ENCODE assay signal across 1 cellular context in the genomic region with DNA sequence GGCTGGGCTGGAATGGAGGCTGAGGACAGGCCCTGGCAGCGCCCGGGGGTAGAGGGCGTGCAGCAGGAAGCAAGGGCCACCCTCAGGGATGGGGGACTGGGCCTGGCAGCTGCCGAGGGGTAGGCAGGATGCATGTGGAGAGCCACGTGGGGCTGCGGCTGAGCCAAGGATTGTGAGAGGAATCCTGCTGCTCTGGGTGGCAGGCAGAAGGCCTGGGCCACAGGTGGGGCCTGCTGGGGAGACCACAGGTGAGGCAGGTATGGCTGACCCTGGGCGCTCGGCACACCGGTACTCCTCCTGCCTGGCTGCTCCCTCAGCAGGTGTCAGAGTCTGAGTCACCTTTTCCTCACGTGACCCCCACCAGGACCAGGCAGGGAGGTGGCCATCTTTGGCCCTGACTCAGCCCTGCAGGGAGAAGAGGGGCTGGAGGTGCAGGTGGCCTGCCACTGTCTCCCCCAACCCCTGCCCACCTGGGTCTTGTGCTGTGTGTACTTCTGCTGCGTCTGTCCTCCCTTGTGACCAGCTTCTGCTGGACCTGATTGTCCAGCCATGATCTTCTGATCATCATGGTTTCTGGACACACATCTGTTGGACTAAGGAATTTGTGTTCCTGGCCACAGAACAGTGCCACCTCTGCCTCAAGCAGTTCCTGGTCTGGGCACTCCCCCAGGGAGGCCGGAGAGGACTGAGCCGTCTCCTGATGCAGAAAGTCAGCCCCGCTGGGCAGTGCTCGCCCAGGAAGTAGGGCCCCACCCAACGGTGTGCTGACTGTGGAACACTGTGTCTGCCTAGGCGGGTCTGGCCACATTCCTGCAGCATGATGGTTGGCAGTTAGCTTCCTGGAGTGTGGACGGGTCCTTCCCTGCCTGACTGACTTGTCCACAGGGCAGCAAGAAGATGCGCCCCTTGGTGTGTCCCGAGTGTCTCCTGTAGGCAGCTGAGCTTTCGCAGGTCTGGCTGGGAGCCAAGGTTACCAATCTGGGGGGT.
A peak's percentile ranks its signal among the peaks of the same experiment; 100 is the strongest.
TF ChIP-seq lines count a peak whose summit lies in the region.

No MANE protein-coding gene starts in this region.

TF ChIP-seq in HEK293, 187 proteins besides CTCF, POLR2A, EP300 and RAD21 (continued from another document and continues in another):
- TF ChIP-seq OVOL3 (tag by site-specific recombination; IDR thresholded peaks at IDR 0.05) (no peak), ZBTB17 (tag by site-specific recombination; IDR thresholded peaks at IDR 0.05) (peak; percentile 83), YY2 (tag by site-specific recombination; IDR thresholded peaks at IDR 0.05) (peak; percentile 80), ZFP69B (tag by site-specific recombination; IDR thresholded peaks at IDR 0.05) (peak; percentile 74; the same call in 1 of the 2 replicates), ZFP37 (tag by site-specific recombination; IDR thresholded peaks at IDR 0.05) (peak; percentile 63; the same call in 1 of the 2 replicates), ZNF747 (tag by site-specific recombination; IDR thresholded peaks at IDR 0.05) (no peak), KLF9 (tag by site-specific recombination; IDR thresholded peaks at IDR 0.05; ENCODE audit: low read depth) (no peak), ZNF585B (tag by site-specific recombination; IDR thresholded peaks at IDR 0.05) (no peak), ZNF837 (tag by site-specific recombination; IDR thresholded peaks at IDR 0.05) (no peak), ZNF76 (tag by site-specific recombination; IDR thresholded peaks at IDR 0.05; ENCODE audit: borderline replicate concordance, low read depth) (no peak), KLF7 (tag by site-specific recombination; IDR thresholded peaks at IDR 0.05; ENCODE audit: borderline replicate concordance) (no peak), HOXA7 (CRISPR knock-in tag; IDR thresholded peaks at IDR 0.05; ENCODE audit: borderline replicate concordance) (no peak), ZNF391 (tag by site-specific recombination; IDR thresholded peaks at IDR 0.05; ENCODE audit: borderline replicate concordance, low read depth) (no peak), GLI4 (tag by site-specific recombination; IDR thresholded peaks at IDR 0.05) (no peak), ZNF175 (tag by site-specific recombination; IDR thresholded peaks at IDR 0.05) (no peak), ZNF423 (tag by site-specific recombination; IDR thresholded peaks at IDR 0.05) (0 out of 2 replicates have a peak, but pooled peaks have one; percentile 28), ZNF600 (tag by site-specific recombination; IDR thresholded peaks at IDR 0.05) (peak; percentile 95), SALL2 (tag by site-specific recombination; IDR thresholded peaks at IDR 0.05; ENCODE audit: borderline replicate concordance) (no peak), ZBTB48 (tag by site-specific recombination; IDR thresholded peaks at IDR 0.05) (no peak; the same call in 1 of the 2 replicates), ZBTB8A (tag by site-specific recombination; IDR thresholded peaks at IDR 0.05) (no peak), ZNF529 (tag by site-specific recombination; IDR thresholded peaks at IDR 0.05; ENCODE audit: insufficient replicate concordance) (no peak), ZFHX2 (tag by site-specific recombination; conservative IDR thresholded peaks at IDR 0.05) (no peak), ZNF248 (tag by site-specific recombination; IDR thresholded peaks at IDR 0.05) (no peak), GLIS1 (tag by site-specific recombination; IDR thresholded peaks at IDR 0.05) (peak; percentile 69), ZBTB7A (tag by site-specific recombination; IDR thresholded peaks at IDR 0.05; ENCODE audit: low read depth) (no peak; the same call in 1 of the 2 replicates), ZNF37A (tag by site-specific recombination; IDR thresholded peaks at IDR 0.05) (no peak), TRIM28 (IDR thresholded peaks at IDR 0.05; ENCODE audit: borderline replicate concordance, low read length) (no peak; the same call in 1 of the 2 replicates), ZIC2 (tag by site-specific recombination; IDR thresholded peaks at IDR 0.05) (peak; percentile 94), BCL11B (tag by site-specific recombination; IDR thresholded peaks at IDR 0.05; ENCODE audit: low read depth) (no peak; the same call in 1 of the 2 replicates), ZNF776 (tag by site-specific recombination; IDR thresholded peaks at IDR 0.05; ENCODE audit: borderline replicate concordance) (no peak), ZNF560 (tag by site-specific recombination; IDR thresholded peaks at IDR 0.05; ENCODE audit: borderline replicate concordance) (no peak), MYNN (tag by site-specific recombination; IDR thresholded peaks at IDR 0.05; ENCODE audit: borderline replicate concordance) (peak; percentile 23; the same call in 1 of the 2 replicates)
- TF ChIP-seq, protein P1, sequence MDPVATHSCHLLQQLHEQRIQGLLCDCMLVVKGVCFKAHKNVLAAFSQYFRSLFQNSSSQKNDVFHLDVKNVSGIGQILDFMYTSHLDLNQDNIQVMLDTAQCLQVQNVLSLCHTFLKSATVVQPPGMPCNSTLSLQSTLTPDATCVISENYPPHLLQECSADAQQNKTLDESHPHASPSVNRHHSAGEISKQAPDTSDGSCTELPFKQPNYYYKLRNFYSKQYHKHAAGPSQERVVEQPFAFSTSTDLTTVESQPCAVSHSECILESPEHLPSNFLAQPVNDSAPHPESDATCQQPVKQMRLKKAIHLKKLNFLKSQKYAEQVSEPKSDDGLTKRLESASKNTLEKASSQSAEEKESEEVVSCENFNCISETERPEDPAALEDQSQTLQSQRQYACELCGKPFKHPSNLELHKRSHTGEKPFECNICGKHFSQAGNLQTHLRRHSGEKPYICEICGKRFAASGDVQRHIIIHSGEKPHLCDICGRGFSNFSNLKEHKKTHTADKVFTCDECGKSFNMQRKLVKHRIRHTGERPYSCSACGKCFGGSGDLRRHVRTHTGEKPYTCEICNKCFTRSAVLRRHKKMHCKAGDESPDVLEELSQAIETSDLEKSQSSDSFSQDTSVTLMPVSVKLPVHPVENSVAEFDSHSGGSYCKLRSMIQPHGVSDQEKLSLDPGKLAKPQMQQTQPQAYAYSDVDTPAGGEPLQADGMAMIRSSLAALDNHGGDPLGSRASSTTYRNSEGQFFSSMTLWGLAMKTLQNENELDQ (tag by site-specific recombination; IDR thresholded peaks at IDR 0.05; ENCODE audit: low read depth) = no peak
- TF ChIP-seq, protein P2, sequence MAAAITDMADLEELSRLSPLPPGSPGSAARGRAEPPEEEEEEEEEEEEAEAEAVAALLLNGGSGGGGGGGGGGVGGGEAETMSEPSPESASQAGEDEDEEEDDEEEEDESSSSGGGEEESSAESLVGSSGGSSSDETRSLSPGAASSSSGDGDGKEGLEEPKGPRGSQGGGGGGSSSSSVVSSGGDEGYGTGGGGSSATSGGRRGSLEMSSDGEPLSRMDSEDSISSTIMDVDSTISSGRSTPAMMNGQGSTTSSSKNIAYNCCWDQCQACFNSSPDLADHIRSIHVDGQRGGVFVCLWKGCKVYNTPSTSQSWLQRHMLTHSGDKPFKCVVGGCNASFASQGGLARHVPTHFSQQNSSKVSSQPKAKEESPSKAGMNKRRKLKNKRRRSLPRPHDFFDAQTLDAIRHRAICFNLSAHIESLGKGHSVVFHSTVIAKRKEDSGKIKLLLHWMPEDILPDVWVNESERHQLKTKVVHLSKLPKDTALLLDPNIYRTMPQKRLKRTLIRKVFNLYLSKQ (tag by site-specific recombination; IDR thresholded peaks at IDR 0.05; ENCODE audit: borderline replicate concordance) = no peak
- TF ChIP-seq, protein P3, sequence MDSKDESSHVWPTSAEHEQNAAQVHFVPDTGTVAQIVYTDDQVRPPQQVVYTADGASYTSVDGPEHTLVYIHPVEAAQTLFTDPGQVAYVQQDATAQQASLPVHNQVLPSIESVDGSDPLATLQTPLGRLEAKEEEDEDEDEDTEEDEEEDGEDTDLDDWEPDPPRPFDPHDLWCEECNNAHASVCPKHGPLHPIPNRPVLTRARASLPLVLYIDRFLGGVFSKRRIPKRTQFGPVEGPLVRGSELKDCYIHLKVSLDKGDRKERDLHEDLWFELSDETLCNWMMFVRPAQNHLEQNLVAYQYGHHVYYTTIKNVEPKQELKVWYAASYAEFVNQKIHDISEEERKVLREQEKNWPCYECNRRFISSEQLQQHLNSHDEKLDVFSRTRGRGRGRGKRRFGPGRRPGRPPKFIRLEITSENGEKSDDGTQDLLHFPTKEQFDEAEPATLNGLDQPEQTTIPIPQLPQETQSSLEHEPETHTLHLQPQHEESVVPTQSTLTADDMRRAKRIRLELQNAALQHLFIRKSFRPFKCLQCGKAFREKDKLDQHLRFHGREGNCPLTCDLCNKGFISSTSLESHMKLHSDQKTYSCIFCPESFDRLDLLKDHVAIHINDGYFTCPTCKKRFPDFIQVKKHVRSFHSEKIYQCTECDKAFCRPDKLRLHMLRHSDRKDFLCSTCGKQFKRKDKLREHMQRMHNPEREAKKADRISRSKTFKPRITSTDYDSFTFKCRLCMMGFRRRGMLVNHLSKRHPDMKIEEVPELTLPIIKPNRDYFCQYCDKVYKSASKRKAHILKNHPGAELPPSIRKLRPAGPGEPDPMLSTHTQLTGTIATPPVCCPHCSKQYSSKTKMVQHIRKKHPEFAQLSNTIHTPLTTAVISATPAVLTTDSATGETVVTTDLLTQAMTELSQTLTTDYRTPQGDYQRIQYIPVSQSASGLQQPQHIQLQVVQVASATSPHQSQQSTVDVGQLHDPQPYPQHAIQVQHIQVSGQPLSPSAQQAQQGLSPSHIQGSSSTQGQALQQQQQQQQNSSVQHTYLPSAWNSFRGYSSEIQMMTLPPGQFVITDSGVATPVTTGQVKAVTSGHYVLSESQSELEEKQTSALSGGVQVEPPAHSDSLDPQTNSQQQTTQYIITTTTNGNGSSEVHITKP (tag by site-specific recombination; IDR thresholded peaks at IDR 0.05) = peak; percentile 83
- TF ChIP-seq, protein P4, sequence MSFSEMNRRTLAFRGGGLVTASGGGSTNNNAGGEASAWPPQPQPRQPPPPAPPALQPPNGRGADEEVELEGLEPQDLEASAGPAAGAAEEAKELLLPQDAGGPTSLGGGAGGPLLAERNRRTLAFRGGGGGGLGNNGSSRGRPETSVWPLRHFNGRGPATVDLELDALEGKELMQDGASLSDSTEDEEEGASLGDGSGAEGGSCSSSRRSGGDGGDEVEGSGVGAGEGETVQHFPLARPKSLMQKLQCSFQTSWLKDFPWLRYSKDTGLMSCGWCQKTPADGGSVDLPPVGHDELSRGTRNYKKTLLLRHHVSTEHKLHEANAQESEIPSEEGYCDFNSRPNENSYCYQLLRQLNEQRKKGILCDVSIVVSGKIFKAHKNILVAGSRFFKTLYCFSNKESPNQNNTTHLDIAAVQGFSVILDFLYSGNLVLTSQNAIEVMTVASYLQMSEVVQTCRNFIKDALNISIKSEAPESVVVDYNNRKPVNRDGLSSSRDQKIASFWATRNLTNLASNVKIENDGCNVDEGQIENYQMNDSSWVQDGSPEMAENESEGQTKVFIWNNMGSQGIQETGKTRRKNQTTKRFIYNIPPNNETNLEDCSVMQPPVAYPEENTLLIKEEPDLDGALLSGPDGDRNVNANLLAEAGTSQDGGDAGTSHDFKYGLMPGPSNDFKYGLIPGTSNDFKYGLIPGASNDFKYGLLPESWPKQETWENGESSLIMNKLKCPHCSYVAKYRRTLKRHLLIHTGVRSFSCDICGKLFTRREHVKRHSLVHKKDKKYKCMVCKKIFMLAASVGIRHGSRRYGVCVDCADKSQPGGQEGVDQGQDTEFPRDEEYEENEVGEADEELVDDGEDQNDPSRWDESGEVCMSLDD (tag by site-specific recombination; IDR thresholded peaks at IDR 0.05) = no peak
- TF ChIP-seq, protein P5, sequence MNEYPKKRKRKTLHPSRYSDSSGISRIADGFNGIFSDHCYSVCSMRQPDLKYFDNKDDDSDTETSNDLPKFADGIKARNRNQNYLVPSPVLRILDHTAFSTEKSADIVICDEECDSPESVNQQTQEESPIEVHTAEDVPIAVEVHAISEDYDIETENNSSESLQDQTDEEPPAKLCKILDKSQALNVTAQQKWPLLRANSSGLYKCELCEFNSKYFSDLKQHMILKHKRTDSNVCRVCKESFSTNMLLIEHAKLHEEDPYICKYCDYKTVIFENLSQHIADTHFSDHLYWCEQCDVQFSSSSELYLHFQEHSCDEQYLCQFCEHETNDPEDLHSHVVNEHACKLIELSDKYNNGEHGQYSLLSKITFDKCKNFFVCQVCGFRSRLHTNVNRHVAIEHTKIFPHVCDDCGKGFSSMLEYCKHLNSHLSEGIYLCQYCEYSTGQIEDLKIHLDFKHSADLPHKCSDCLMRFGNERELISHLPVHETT (tag by site-specific recombination; IDR thresholded peaks at IDR 0.05) = no peak; the same call in 1 of the 2 replicates
- TF ChIP-seq, protein P6, sequence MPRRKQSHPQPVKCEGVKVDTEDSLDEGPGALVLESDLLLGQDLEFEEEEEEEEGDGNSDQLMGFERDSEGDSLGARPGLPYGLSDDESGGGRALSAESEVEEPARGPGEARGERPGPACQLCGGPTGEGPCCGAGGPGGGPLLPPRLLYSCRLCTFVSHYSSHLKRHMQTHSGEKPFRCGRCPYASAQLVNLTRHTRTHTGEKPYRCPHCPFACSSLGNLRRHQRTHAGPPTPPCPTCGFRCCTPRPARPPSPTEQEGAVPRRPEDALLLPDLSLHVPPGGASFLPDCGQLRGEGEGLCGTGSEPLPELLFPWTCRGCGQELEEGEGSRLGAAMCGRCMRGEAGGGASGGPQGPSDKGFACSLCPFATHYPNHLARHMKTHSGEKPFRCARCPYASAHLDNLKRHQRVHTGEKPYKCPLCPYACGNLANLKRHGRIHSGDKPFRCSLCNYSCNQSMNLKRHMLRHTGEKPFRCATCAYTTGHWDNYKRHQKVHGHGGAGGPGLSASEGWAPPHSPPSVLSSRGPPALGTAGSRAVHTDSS (tag by site-specific recombination; IDR thresholded peaks at IDR 0.05) = no peak
- TF ChIP-seq, protein P7, sequence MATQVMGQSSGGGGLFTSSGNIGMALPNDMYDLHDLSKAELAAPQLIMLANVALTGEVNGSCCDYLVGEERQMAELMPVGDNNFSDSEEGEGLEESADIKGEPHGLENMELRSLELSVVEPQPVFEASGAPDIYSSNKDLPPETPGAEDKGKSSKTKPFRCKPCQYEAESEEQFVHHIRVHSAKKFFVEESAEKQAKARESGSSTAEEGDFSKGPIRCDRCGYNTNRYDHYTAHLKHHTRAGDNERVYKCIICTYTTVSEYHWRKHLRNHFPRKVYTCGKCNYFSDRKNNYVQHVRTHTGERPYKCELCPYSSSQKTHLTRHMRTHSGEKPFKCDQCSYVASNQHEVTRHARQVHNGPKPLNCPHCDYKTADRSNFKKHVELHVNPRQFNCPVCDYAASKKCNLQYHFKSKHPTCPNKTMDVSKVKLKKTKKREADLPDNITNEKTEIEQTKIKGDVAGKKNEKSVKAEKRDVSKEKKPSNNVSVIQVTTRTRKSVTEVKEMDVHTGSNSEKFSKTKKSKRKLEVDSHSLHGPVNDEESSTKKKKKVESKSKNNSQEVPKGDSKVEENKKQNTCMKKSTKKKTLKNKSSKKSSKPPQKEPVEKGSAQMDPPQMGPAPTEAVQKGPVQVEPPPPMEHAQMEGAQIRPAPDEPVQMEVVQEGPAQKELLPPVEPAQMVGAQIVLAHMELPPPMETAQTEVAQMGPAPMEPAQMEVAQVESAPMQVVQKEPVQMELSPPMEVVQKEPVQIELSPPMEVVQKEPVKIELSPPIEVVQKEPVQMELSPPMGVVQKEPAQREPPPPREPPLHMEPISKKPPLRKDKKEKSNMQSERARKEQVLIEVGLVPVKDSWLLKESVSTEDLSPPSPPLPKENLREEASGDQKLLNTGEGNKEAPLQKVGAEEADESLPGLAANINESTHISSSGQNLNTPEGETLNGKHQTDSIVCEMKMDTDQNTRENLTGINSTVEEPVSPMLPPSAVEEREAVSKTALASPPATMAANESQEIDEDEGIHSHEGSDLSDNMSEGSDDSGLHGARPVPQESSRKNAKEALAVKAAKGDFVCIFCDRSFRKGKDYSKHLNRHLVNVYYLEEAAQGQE (tag by site-specific recombination; IDR thresholded peaks at IDR 0.05) = no peak; the same call in 1 of the 2 replicates
